10 cellular contexts compared by ENCODE assay signal in the genomic region with DNA sequence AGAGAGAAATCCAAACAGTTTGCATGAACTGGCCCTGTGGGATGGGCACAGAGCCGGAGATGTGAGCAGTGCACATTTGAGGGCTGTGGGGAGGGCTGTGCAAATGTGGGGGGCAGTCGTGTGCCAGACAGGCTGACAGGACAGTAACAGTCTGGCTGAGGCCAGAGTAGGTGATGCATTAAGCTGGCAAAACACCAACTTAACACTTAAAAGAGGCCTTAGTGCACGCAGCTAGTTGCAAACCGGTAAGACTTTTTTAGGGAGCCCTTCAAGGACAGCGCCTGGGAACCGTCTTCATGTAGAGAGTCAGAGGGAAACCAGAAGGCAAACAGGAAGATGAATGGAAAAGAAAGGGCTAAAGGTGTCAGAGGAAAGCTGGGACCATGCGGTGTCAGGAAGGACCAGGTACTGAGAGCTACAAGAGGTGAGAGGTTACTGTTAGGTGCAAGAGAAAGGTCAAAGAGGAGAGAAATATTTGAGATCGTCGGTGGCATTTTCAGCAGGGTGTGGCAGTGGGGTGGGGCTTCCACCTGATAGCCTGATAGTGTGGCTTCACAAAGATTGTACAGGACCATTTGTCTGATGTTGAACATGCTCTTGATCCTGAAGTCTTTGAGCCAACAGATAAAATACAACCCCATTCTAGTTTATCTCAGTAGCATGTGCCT. TPM values are rescaled to one million over a fixed set of nuclear protein-coding genes. Genes with fewer than 3 reads are reported as not detected.
DNase-seq lines count a peak whose midpoint lies in the region; ATAC-seq and TF ChIP-seq lines count a peak whose summit lies in the region.
"Had no signal": no experiment of that assay in that cellular context is flagged by ENCODE, and none has a peak within 500 bp of the region (broad histone marks: within the 10 kb centered on the region; RNA-seq: fewer than 3 reads in every experiment).

No MANE protein-coding gene starts in this region.

- no peak overlapping the region for H3K56ac ChIP-seq in H9 (ENCODE audit: insufficient read length, low read depth, low read length)

- H3K9ac ChIP-seq in H9 (ENCODE audit: extremely low read depth, insufficient read length, low read length), result no peak overlapping the region

- H3K27me3 Mint-ChIP-seq in H9 (ENCODE audit: low read depth), result no peaks in the 10 kb centered on the region; the same call in 1 of the 2 replicates
- H3K27me3 Mint-ChIP-seq: activated T-cell treated with anti-CD3 and anti-CD28 coated beads, Interleukin-2, amount 50 U/mL, for 24 hours had no signal

- H3K27ac Mint-ChIP-seq in H9, result peak overlapping the region in 2 of 3 experiments; percentile 4 to 51; a peak in 2 of 7 replicates
- H3K27ac Mint-ChIP-seq: activated T-cell treated with anti-CD3 and anti-CD28 coated beads, Interleukin-2, amount 50 U/mL, for 24 hours had no signal

- H3T11ph ChIP-seq in H9 (ENCODE audit: low read length), result no peak overlapping the region

- no peak overlapping the region for H4K5ac ChIP-seq in H9 (ENCODE audit: insufficient read length, low read depth, low read length)

- no peak overlapping the region for H4K8ac ChIP-seq in H9 (replicated peaks; ENCODE audit: insufficient read length, low read depth, low read length)

- H3K79me1 ChIP-seq in H9 (ENCODE audit: insufficient read depth, low read depth, low read length, poor library complexity, severe bottlenecking), result no peaks in the 10 kb centered on the region

- no peak for DNase-seq in H9
- DNase-seq in SW480 (ENCODE audit: low spot score), result peak; percentile 41
- DNase-seq in Right ventricle myocardium superior, result no peak
- DNase-seq in psoas muscle, result no peak
- DNase-seq in OCI-M1 (lab: John Stamatoyannopoulos, UW), result no peak
- no peak for DNase-seq in mesenteric fat pad (ENCODE audit: low spot score)
- DNase-seq: activated T-cell treated with anti-CD3 and anti-CD28 coated beads, Interleukin-2, amount 50 U/mL, for 24 hours; T-helper 9 cell had no signal

- H4K20me1 ChIP-seq in H9 (ENCODE audit: control insufficient read depth, insufficient read depth, insufficient read length), result no peaks in the 10 kb centered on the region

- H2BK15ac ChIP-seq in H9 (ENCODE audit: low read depth, low read length), result no peak overlapping the region

- no peak overlapping the region for H2BK12ac ChIP-seq in H9 (ENCODE audit: insufficient read length, low read depth, low read length)

- H3K4me3 Mint-ChIP-seq in H9, result no peak overlapping the region
- H3K4me3 Mint-ChIP-seq: activated T-cell treated with anti-CD3 and anti-CD28 coated beads, Interleukin-2, amount 50 U/mL, for 24 hours had no signal

- no peak overlapping the region for H3K4me3 ChIP-seq in psoas muscle

- H3K18ac ChIP-seq in H9 (ENCODE audit: insufficient read length, low read depth, low read length), result no peak overlapping the region

- no peak overlapping the region for H2AFZ ChIP-seq in H9 (ENCODE audit: low read length)

- peaks cover 3 to 7% of the 10 kb centered on the region in 2 experiments for H3K4me1 Mint-ChIP-seq in H9

- H2BK20ac ChIP-seq in H9 (ENCODE audit: low read depth, low read length, poor library complexity, severe bottlenecking), result no peak overlapping the region

- ATAC-seq in Right ventricle myocardium superior (ENCODE audit: poor library complexity), result peak; percentile 71
- peak in 3 of 4 donors; percentile 44 to 79 (median 78) for ATAC-seq in psoas muscle
- ATAC-seq in GM21360 (IDR thresholded peaks at IDR 0.05; ENCODE audit: unreplicated experiment), result no peak
- no peak for ATAC-seq in HG03460 (IDR thresholded peaks at IDR 0.05; ENCODE audit: unreplicated experiment)

- no peak overlapping the region for H3K27ac ChIP-seq in H9 (ENCODE audit: insufficient read length, low read depth, low read length)
- H3K27ac ChIP-seq in psoas muscle, result peak overlapping the region; percentile 13

- no peak overlapping the region for H3K4ac ChIP-seq in H9 (ENCODE audit: low read depth, low read length)

- H3K4me2 ChIP-seq in H9 (ENCODE audit: insufficient read depth, insufficient read length, low read length), result no peak overlapping the region

- H3K9me3 ChIP-seq in H9 (ENCODE audit: control insufficient read depth, low read depth, low read length) (no peaks in the 10 kb centered on the region), psoas muscle (no peaks in the 10 kb centered on the region)

- H3K14ac ChIP-seq in H9 (ENCODE audit: insufficient read depth, low read length), result no peak overlapping the region

- H3K27me3 ChIP-seq in H9 (ENCODE audit: insufficient read depth, low read length) (no peaks in the 10 kb centered on the region), psoas muscle (ENCODE audit: insufficient read depth in 3 of 3, low read length in 2 of 3) (no peaks in the 10 kb centered on the region)

- intact Hi-C loops in Right ventricle myocardium superior (cut with DNase I) (no loop called here), psoas muscle (cut with DNase I) (no loop called here)

- H3K9me3 Mint-ChIP-seq in H9, result no peaks in the 10 kb centered on the region
- H3K9me3 Mint-ChIP-seq: activated T-cell treated with anti-CD3 and anti-CD28 coated beads, Interleukin-2, amount 50 U/mL, for 24 hours had no signal

- WGBS in H9 (ENCODE audit: extremely low coverage, insufficient read length, low lambda C conversion rate), result no CpG with 5 or more reads among the region's 9 CpGs
- WGBS in psoas muscle, 3 donors, result 46 to 53% (median 49%) methylated on average over 9 of the region's 9 CpGs

- H3K36me3 ChIP-seq in psoas muscle (ENCODE audit: insufficient read depth in 1 of 2, low read depth in 1 of 2), result no peaks in the 10 kb centered on the region

- no peaks in the 10 kb centered on the region for H3K23me2 ChIP-seq in H9 (ENCODE audit: insufficient read length, low read depth, low read length, poor library complexity, severe bottlenecking)

- no peak overlapping the region for H4K91ac ChIP-seq in H9 (ENCODE audit: insufficient read length, low read depth, low read length)

- no peak overlapping the region for H2BK5ac ChIP-seq in H9 (ENCODE audit: insufficient read length, low read length)

- H3K4me1 ChIP-seq in H9 (ENCODE audit: insufficient read depth, low read length) (no peaks in the 10 kb centered on the region), psoas muscle (peaks cover 12% of the 10 kb centered on the region)

- H2BK120ac ChIP-seq in H9 (ENCODE audit: low read depth, low read length, poor library complexity, severe bottlenecking), result no peak overlapping the region

- H3K79me2 ChIP-seq in H9 (ENCODE audit: insufficient read depth, low read length), result no peaks in the 10 kb centered on the region

- H2AK5ac ChIP-seq in H9 (ENCODE audit: insufficient read length, low read length), result no peak overlapping the region

- H3K23ac ChIP-seq in H9 (ENCODE audit: insufficient read length, low read depth, low read length), result no peak overlapping the region

- H3K36me3 Mint-ChIP-seq in H9 (ENCODE audit: insufficient read depth in 1 of 3, low read depth in 3 of 3), result no peaks in the 10 kb centered on the region; a peak in 1 of 7 replicates

- TF ChIP-seq CTCF in H9 (conservative IDR thresholded peaks at IDR 0.05), result no peak
- no peak for TF ChIP-seq CTCF in psoas muscle (IDR thresholded peaks at IDR 0.05)

RNA-seq across cellular contexts. Expression of gene CHD2, which starts 30.0 kb away (rescaled TPM):
- 56.7 and 63.3 TPM in 2 replicates for total RNA-seq in H9 (2021)
- 43.5 TPM for total RNA-seq in Right ventricle myocardium superior
- total RNA-seq in psoas muscle, result 10 to 100 TPM; 40.9 to 53.0 (median 49.4) TPM
- polyA plus RNA-seq in psoas muscle, result 10 to 100 TPM; 11.1 to 37.5 (median 12.9) TPM
- total RNA-seq in mesenteric fat pad, result 90.9 TPM

Comparison
In these comparisons a context has a peak if more than half of its experiments do, and no peak if none do; other contexts are left out.
1. ATAC-seq: peak in Right ventricle myocardium superior (single experiment) and psoas muscle (3 of 4); none in GM21360 (single experiment) and HG03460 (single experiment).